ENCODE assay signal across 14 cellular contexts in the genomic region with DNA sequence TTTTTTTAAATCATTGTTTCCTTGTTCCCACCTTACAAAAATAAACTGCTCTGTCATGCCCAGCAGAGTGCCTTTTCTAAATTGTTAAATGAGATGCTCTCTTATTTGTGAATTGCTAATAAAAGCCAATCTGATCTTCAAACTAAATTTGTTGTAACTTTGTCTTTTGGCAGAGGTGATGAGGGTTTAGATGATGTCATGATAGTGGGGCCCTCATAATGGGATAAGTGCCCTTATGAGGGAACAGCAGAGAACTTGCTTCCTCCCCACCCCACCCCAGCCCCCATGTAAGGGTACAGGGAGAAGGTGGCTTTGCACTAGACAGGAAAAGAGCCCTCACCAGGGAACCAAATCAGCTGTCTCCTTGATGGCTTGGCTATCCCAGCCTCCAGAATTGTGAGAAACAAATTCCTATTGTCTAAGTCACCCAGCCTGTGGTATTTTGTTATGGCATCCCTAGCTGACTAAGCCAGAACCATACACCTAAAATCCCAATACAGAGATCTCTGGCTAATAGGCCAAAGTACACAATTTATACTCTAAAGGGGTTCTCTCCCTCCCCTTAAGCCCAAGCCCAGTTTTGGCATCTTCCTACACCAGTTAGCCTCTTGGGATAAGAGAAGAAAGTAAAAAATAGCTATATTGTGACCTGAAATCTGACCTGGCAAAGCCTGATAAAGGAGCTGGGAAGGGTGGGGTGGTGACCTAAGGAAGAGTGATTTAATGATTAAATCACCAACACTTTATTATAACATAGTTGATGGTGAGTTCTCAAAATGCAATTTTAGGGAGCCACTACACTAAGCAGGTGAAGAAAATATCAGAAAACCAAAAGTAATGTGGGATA. TPM values are rescaled to one million over a fixed set of nuclear protein-coding genes. Genes with fewer than 3 reads are reported as not detected.
DNase-seq lines count a peak whose midpoint lies in the region; FAIRE-seq and TF ChIP-seq lines count a peak whose summit lies in the region.
"Had no signal": no experiment of that assay in that cellular context is flagged by ENCODE, and none has a peak within 500 bp of the region (broad histone marks: within the 10 kb centered on the region; RNA-seq: fewer than 3 reads in every experiment).

No MANE protein-coding gene starts in this region.

- peak overlapping the region; percentile 39 for H3K4ac ChIP-seq in trophoblast cell (ENCODE audit: low read depth, low read length)

- H3K4me3 ChIP-seq in endothelial cell of umbilical vein (replicated peaks in 1 of 3; ENCODE audit: insufficient read depth in 1 of 3, low read depth in 1 of 3, low read length in 3 of 3) (no peak overlapping the region), trophoblast cell (ENCODE audit: low read depth, low read length) (no peak overlapping the region), hepatocyte (no peak overlapping the region)
- H3K4me3 ChIP-seq: skin epidermis, uterus had no signal

- no TSS peak for BruUV-seq in endothelial cell of umbilical vein (replicated peaks; lab: Mats Ljungman, UMichigan)

- no peak overlapping the region for H4K8ac ChIP-seq in trophoblast cell (ENCODE audit: low read depth, low read length)

- H3K27me3 ChIP-seq in endothelial cell of umbilical vein (ENCODE audit: control insufficient read depth in 2 of 2, insufficient read depth in 2 of 2, low read length in 2 of 2) (no peaks in the 10 kb centered on the region), trophoblast cell (ENCODE audit: insufficient read depth, low read length) (no peaks in the 10 kb centered on the region), hepatocyte (no peaks in the 10 kb centered on the region)
- H3K27me3 ChIP-seq: uterus had no signal

- H2BK120ac ChIP-seq in trophoblast cell (ENCODE audit: insufficient read depth, low read length, poor library complexity) = peak overlapping the region; percentile 52

- no peak overlapping the region for H3K14ac ChIP-seq in trophoblast cell (ENCODE audit: low read length)

- H4K12ac ChIP-seq in trophoblast cell (ENCODE audit: low read depth, low read length) = no peak overlapping the region

- peaks cover 39% of the 10 kb centered on the region for H3K79me1 ChIP-seq in trophoblast cell (ENCODE audit: low read length)

- H3K4me1 Mint-ChIP-seq in glutamatergic neuron (ENCODE audit: low read depth, unreplicated experiment) = peaks cover 10% of the 10 kb centered on the region

- no peak overlapping the region for H3K23ac ChIP-seq in trophoblast cell (ENCODE audit: low read length)

- no peak overlapping the region for H2BK12ac ChIP-seq in trophoblast cell (ENCODE audit: low read length)

- peak overlapping the region; percentile 83 for H2BK5ac ChIP-seq in trophoblast cell (ENCODE audit: low read depth, low read length, poor library complexity)

- H3K79me2 ChIP-seq in endothelial cell of umbilical vein (ENCODE audit: control insufficient read depth, insufficient read depth, low read length) (no peaks in the 10 kb centered on the region), trophoblast cell (ENCODE audit: control insufficient read depth, insufficient read depth, low read length, poor library complexity) (peaks cover 5% of the 10 kb centered on the region), hepatocyte (no peaks in the 10 kb centered on the region)

- CTCF ChIA-PET in endothelial cell of umbilical vein (lab: Charles Lee) = interaction anchor here (1.0 kb wide), 1 partner anchor 26 kb away, joined by 3 read pairs; no protein-coding TSS in a partner anchor

- peak overlapping the region; percentile 79 for H3K27ac ChIP-seq in endothelial cell of umbilical vein (ENCODE audit: insufficient read depth, low read depth, low read length)
- peak overlapping the region; percentile 95 for H3K27ac ChIP-seq in trophoblast cell (ENCODE audit: low read depth, low read length)
- H3K27ac ChIP-seq in hepatocyte = no peak overlapping the region
- H3K27ac ChIP-seq: uterus had no signal

- H3K4me2 ChIP-seq in endothelial cell of umbilical vein (ENCODE audit: insufficient read depth, low read length) (peak overlapping the region; percentile 68), trophoblast cell (ENCODE audit: low read length) (no peak overlapping the region), hepatocyte (no peak overlapping the region)

- TF ChIP-seq CTCF in endothelial cell of umbilical vein (IDR thresholded peaks at IDR 0.05; ENCODE audit: extremely low read depth in 1 of 2, insufficient read depth in 1 of 2, low read depth in 1 of 2, low read length in 2 of 2) = no peak
- TF ChIP-seq CTCF in glutamatergic neuron (IDR thresholded peaks at IDR 0.05; ENCODE audit: partially characterized antibody, unreplicated experiment) = no peak
- TF ChIP-seq CTCF in hepatocyte (IDR thresholded peaks at IDR 0.05; ENCODE audit: poor library complexity) = no peak

- no peak overlapping the region for H3K9ac ChIP-seq in endothelial cell of umbilical vein (replicated peaks; ENCODE audit: extremely low read depth, insufficient read depth, low read length)
- no peak overlapping the region for H3K9ac ChIP-seq in trophoblast cell (ENCODE audit: low read length)

- no peaks in the 10 kb centered on the region for H3K9me1 ChIP-seq in endothelial cell of umbilical vein (replicated peaks; ENCODE audit: control insufficient read depth, extremely low read depth, insufficient read depth, low read length)

- no peaks in the 10 kb centered on the region for H3K36me3 ChIP-seq in endothelial cell of umbilical vein (ENCODE audit: control insufficient read depth in 2 of 2, extremely low read depth in 1 of 2, insufficient read depth in 2 of 2, low read length in 2 of 2)
- H3K36me3 ChIP-seq in trophoblast cell (ENCODE audit: control insufficient read depth in 1 of 2, insufficient read depth in 2 of 2, low read length in 2 of 2) = no peaks in the 10 kb centered on the region
- no peaks in the 10 kb centered on the region for H3K36me3 ChIP-seq in hepatocyte (replicated peaks; ENCODE audit: insufficient read depth, low read depth)
- H3K36me3 ChIP-seq: uterus had no signal

- H4K20me1 ChIP-seq in endothelial cell of umbilical vein (replicated peaks; ENCODE audit: control insufficient read depth, extremely low read depth, insufficient read depth, low read length) = no peaks in the 10 kb centered on the region
- no peaks in the 10 kb centered on the region for H4K20me1 ChIP-seq in hepatocyte (ENCODE audit: insufficient read depth, poor library complexity, severe bottlenecking)

- dilution Hi-C loops in endothelial cell of umbilical vein (cut with MboI; ENCODE audit: extremely low pct_ligation_motif_present, low sequenced_read_pairs) = no loop called here

- H3K9me3 Mint-ChIP-seq in glutamatergic neuron (ENCODE audit: unreplicated experiment) = peaks cover 6% of the 10 kb centered on the region
- H3K9me3 Mint-ChIP-seq: central memory CD8-positive, alpha-beta T cell had no signal

- no peak for TF ChIP-seq POLR2A in endothelial cell of umbilical vein (IDR thresholded peaks at IDR 0.05; ENCODE audit: low read depth, low read length)
- TF ChIP-seq POLR2A in GM12891 (IDR thresholded peaks at IDR 0.05; ENCODE audit: low read depth, low read length) = no peak

- no peaks in the 10 kb centered on the region for H3K36me3 Mint-ChIP-seq in glutamatergic neuron (ENCODE audit: unreplicated experiment)

- no peak overlapping the region for H2AK5ac ChIP-seq in trophoblast cell (ENCODE audit: low read length)

- no peak overlapping the region for H3K27ac Mint-ChIP-seq in glutamatergic neuron (ENCODE audit: unreplicated experiment)

- DNase-seq in GM04504 (ENCODE audit: low read depth) (peak; percentile 53), RCC 7860 (ENCODE audit: low spot score) (peak; percentile 92), endothelial cell of umbilical vein (ENCODE audit: low read depth, low spot score) (peak; percentile 52), trophoblast cell (peak; percentile 51 to 81), GM12891 (ENCODE audit: insufficient read length, low spot score) (no peak), head of caudate nucleus (no peak), glutamatergic neuron (no peak), hepatocyte (ENCODE audit: low spot score) (no peak)
- DNase-seq: activated CD4-positive, CD25-positive, alpha-beta regulatory T cell treated with anti-CD3 and anti-CD28 coated beads, Interleukin-2, amount 50 U/mL, for 72 hours; Karpas-422; NCI-H446; uterus had no signal

- no peak overlapping the region for H3K4me3 Mint-ChIP-seq in glutamatergic neuron (ENCODE audit: unreplicated experiment)
- H3K4me3 Mint-ChIP-seq: central memory CD8-positive, alpha-beta T cell had no signal

- H4K91ac ChIP-seq in trophoblast cell (ENCODE audit: low read depth, low read length) = peak overlapping the region; percentile 85

- no peaks in the 10 kb centered on the region for H3K9me2 ChIP-seq in hepatocyte (replicated peaks; ENCODE audit: insufficient read depth)

- H3K27me3 Mint-ChIP-seq in glutamatergic neuron (ENCODE audit: unreplicated experiment) = no peaks in the 10 kb centered on the region
- H3K27me3 Mint-ChIP-seq: central memory CD8-positive, alpha-beta T cell had no signal

- H2AFZ ChIP-seq in endothelial cell of umbilical vein (ENCODE audit: low read depth, low read length) (peak overlapping the region; percentile 30), trophoblast cell (ENCODE audit: insufficient read depth, low read length, poor library complexity) (no peak overlapping the region), hepatocyte (no peak overlapping the region)

- H3K9me3 ChIP-seq in endothelial cell of umbilical vein (replicated peaks; ENCODE audit: control insufficient read depth, insufficient read depth, low read length) = no peaks in the 10 kb centered on the region
- H3K9me3 ChIP-seq in trophoblast cell (ENCODE audit: insufficient read depth, low read depth, low read length) = peaks cover 2% of the 10 kb centered on the region
- no peaks in the 10 kb centered on the region for H3K9me3 ChIP-seq in hepatocyte (ENCODE audit: low read depth)
- H3K9me3 ChIP-seq: uterus had no signal

- FAIRE-seq in RCC 7860 (lab: Jason Lieb, UNC) (peak; percentile 86), endothelial cell of umbilical vein (lab: Jason Lieb, UNC) (peak; percentile 56), GM12891 (lab: Jason Lieb, UNC) (no peak)

- intact Hi-C loops in endothelial cell of umbilical vein (cut with micrococcal nuclease) = loop anchor here (1.0 kb wide), 1 partner anchor 40 kb away; the partner anchor contains the start of gene HNRNPA3
- intact Hi-C loops in head of caudate nucleus (cut with DNase I) = no loop called here

- H3K4me1 ChIP-seq in endothelial cell of umbilical vein (ENCODE audit: control insufficient read depth, extremely low read depth, insufficient read depth, low read length) (peaks cover 44% of the 10 kb centered on the region), trophoblast cell (ENCODE audit: control insufficient read depth in 1 of 2, insufficient read depth in 2 of 2, low read length in 2 of 2) (peaks cover 31 to 37% of the 10 kb centered on the region in 2 experiments), hepatocyte (ENCODE audit: insufficient read depth) (peaks cover 15% of the 10 kb centered on the region)
- H3K4me1 ChIP-seq: uterus had no signal

- POLR2A ChIA-PET in endothelial cell of umbilical vein (lab: Charles Lee) = no interaction called here

- H3K18ac ChIP-seq in trophoblast cell (ENCODE audit: low read length) = no peak overlapping the region

RNA-seq across cellular contexts. Expression of gene HNRNPA3, which starts 40.3 kb away (rescaled TPM):
- total RNA-seq in endothelial cell of umbilical vein (316 and 322 TPM in 2 replicates), glutamatergic neuron (ENCODE audit: unreplicated experiment) (251 TPM), hepatocyte (54.9 and 56.1 TPM in 2 replicates)
- polyA plus RNA-seq in endothelial cell of umbilical vein (28.0 and 57.5 TPM in 2 replicates), hepatocyte (48.5 and 59.5 TPM in 2 replicates)
- 143 and 159 TPM in 2 replicates for polyA plus RNA-seq in endothelial cell of umbilical vein (2011; cell fraction: cytosol; rRNA removed)
- 136 and 204 TPM in 2 replicates for polyA plus RNA-seq in endothelial cell of umbilical vein (2011; cell fraction: nucleus; rRNA removed)
- polyA plus RNA-seq in endothelial cell of umbilical vein (2012) = 422 and 615 TPM in 2 replicates
- polyA minus RNA-seq in endothelial cell of umbilical vein = 35.6 and 37.0 TPM in 2 replicates
- polyA minus RNA-seq in endothelial cell of umbilical vein (2011; cell fraction: cytosol; rRNA and poly(A)+ RNA removed) = 18.1 TPM
- polyA minus RNA-seq in endothelial cell of umbilical vein (2011; cell fraction: nucleus; rRNA and poly(A)+ RNA removed) = 70.6 and 119 TPM in 2 replicates
- 339 and 340 TPM in 2 replicates for polyA plus RNA-seq in trophoblast cell (2013)
- 339 TPM for polyA plus RNA-seq in GM12891 (2012; ENCODE audit: low read depth, missing spikeins)

Comparison
In these comparisons a context has a peak if more than half of its experiments do, and no peak if none do; other contexts are left out.
1. DNase-seq: peak in GM04504 (single experiment), RCC 7860 (single experiment), endothelial cell of umbilical vein (single experiment) and trophoblast cell (2 of 2); none in GM12891 (single experiment), head of caudate nucleus (0 of 42), glutamatergic neuron (single experiment) and hepatocyte (single experiment).